ENCODE assay signal across 1 cellular context in the genomic region with DNA sequence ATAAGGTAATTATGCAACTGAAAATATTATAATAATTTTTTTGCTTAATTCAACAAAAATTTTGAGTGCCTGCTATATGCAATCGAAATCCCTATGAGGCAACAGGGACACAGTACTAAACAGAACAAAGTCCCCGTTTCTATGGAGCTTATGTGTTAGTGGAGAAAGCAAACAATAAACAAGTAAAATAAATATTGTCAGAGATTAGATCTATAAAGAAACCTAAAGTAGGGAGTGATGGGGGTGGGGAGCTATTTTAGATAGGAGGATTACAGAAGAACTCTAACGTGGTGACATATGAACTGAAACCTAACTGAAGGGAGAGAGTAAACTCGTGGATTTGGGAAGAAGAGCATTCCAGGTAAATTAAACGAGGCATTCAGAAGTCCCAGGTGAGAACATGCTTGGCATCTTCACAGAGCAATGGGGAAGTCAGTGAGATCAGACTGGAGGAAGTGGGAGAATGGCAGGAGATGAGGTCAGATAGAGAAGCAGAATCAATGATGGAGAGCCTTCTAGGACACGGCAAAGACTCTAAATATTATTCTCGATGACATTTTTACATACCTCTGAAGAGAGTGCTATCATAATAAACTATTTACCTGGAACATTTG.
TF ChIP-seq lines count a peak whose summit lies in the region.

No MANE protein-coding gene starts in this region.

TF ChIP-seq in liver, 16 proteins besides CTCF, POLR2A, EP300 and RAD21 (continued from another document):
- no peak for TF ChIP-seq NR2F2 (IDR thresholded peaks at IDR 0.05)
- peak in 1 of 2 donors; percentile 36 for TF ChIP-seq JUND (IDR thresholded peaks at IDR 0.05)
- TF ChIP-seq, protein P1, sequence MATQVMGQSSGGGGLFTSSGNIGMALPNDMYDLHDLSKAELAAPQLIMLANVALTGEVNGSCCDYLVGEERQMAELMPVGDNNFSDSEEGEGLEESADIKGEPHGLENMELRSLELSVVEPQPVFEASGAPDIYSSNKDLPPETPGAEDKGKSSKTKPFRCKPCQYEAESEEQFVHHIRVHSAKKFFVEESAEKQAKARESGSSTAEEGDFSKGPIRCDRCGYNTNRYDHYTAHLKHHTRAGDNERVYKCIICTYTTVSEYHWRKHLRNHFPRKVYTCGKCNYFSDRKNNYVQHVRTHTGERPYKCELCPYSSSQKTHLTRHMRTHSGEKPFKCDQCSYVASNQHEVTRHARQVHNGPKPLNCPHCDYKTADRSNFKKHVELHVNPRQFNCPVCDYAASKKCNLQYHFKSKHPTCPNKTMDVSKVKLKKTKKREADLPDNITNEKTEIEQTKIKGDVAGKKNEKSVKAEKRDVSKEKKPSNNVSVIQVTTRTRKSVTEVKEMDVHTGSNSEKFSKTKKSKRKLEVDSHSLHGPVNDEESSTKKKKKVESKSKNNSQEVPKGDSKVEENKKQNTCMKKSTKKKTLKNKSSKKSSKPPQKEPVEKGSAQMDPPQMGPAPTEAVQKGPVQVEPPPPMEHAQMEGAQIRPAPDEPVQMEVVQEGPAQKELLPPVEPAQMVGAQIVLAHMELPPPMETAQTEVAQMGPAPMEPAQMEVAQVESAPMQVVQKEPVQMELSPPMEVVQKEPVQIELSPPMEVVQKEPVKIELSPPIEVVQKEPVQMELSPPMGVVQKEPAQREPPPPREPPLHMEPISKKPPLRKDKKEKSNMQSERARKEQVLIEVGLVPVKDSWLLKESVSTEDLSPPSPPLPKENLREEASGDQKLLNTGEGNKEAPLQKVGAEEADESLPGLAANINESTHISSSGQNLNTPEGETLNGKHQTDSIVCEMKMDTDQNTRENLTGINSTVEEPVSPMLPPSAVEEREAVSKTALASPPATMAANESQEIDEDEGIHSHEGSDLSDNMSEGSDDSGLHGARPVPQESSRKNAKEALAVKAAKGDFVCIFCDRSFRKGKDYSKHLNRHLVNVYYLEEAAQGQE (IDR thresholded peaks at IDR 0.05) = peak; percentile 59
- peak; percentile 51 for TF ChIP-seq FOXA1 (IDR thresholded peaks at IDR 0.05)
- peak; percentile 80 for TF ChIP-seq FOXA2 (IDR thresholded peaks at IDR 0.05)
- TF ChIP-seq, protein P2, sequence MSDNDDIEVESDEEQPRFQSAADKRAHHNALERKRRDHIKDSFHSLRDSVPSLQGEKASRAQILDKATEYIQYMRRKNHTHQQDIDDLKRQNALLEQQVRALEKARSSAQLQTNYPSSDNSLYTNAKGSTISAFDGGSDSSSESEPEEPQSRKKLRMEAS (IDR thresholded peaks at IDR 0.05) = no peak
- peak; percentile 61 for TF ChIP-seq YY1 (IDR thresholded peaks at IDR 0.05)
